ENCODE assay signal across 8 cellular contexts in the genomic region with DNA sequence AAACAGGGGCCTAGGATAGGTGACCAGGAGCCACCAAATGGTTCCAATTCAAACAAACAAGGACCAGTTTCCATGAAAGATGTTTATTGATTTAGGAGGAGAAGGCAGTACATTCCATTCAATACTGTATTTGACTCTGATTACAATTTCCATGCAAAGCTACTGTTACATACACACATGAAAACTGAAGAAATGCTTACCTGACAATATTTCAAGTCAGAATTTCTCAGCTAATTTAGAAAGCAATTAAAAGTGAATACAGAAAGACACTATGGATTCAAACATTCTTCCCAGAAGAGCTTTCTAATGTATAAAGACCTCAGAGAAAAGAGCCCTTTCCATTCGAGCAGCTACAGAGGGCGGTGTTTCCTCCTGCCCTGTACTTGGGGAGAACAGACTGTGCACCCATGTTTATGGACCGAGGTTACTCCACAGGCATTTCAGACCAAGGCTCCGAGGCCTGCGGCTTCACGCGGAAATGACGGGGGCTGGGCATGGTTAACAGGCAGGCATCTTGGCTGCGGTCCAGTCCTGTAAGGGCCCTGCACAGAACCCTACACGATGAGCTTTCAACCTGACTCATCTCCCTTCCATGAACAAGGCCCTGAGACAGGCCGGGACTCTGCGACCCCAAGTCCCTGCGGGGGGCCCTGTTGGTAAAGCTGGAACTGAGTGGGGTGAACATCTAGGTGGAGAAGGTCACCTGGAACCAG. TPM values are rescaled to one million over a fixed set of nuclear protein-coding genes. Genes with fewer than 3 reads are reported as not detected.
DNase-seq lines count a peak whose midpoint lies in the region; ATAC-seq lines count a peak whose summit lies in the region.

No MANE protein-coding gene starts in this region.

- no peaks in the 10 kb centered on the region for H3K9me3 ChIP-seq in aorta (ENCODE audit: control insufficient read depth, low read length)

- no peaks in the 10 kb centered on the region for H3K27me3 Mint-ChIP-seq in activated naive CD4-positive, alpha-beta T cell treated with anti-CD3 and anti-CD28 coated beads, Interleukin-2, amount 10 ng/mL, durations not matched to agents 7 days and 5 days

- H3K4me3 ChIP-seq in aorta (ENCODE audit: low read length in 2 of 2), result no peak overlapping the region

- DNase-seq in EH (ENCODE audit: low read depth) (peak; percentile 95), NCI-H2227 (lab: John Stamatoyannopoulos, UW; ENCODE audit: unreplicated experiment) (peak; percentile 43), kidney tubule cell (ENCODE audit: low spot score) (peak; percentile 79), aorta (no peak), NCI-H2081 treated with DMSO at 0.1 percent for 48 hours (lab: John Stamatoyannopoulos, UW) (no peak)
- peak; percentile 43 for DNase-seq in activated naive CD4-positive, alpha-beta T cell treated with anti-CD3 and anti-CD28 coated beads, Interleukin-2, amount 10 ng/mL, durations not matched to agents 7 days and 5 days

- peaks cover 48% of the 10 kb centered on the region for H3K36me3 Mint-ChIP-seq in activated naive CD4-positive, alpha-beta T cell treated with anti-CD3 and anti-CD28 coated beads, Interleukin-2, amount 10 ng/mL, durations not matched to agents 7 days and 5 days

- H3K27ac Mint-ChIP-seq in activated naive CD4-positive, alpha-beta T cell treated with anti-CD3 and anti-CD28 coated beads, Interleukin-2, amount 10 ng/mL, durations not matched to agents 7 days and 5 days, result peak overlapping the region; percentile 55

- H3K4me3 Mint-ChIP-seq in activated naive CD4-positive, alpha-beta T cell treated with anti-CD3 and anti-CD28 coated beads, Interleukin-2, amount 10 ng/mL, durations not matched to agents 7 days and 5 days, result no peak overlapping the region

- intact Hi-C loops in aorta (cut with DNase I), result no loop called here

- CTCF ChIA-PET in activated naive CD4-positive, alpha-beta T cell treated with anti-CD3 and anti-CD28 coated beads, Interleukin-2, amount 10 ng/mL, durations not matched to agents 7 days and 5 days (lab: Charles Lee), result interaction anchor here (0.8 to 1.3 kb wide), 3 partner anchors 12 to 40 kb away, joined by 3 to 6 read pairs (median 4); no protein-coding TSS in a partner anchor

- H3K4me1 ChIP-seq in aorta (ENCODE audit: control insufficient read depth in 1 of 2, insufficient read depth in 2 of 2, low read length in 2 of 2), result no peaks in the 10 kb centered on the region

- H3K36me3 ChIP-seq in aorta (ENCODE audit: control insufficient read depth in 1 of 2, insufficient read depth in 2 of 2, low read length in 1 of 2), result peaks cover 0 to 8% of the 10 kb centered on the region in 2 donors

- WGBS in aorta, 2 donors, result 38 to 42% methylated on average over 13 of the region's 13 CpGs

- no peak overlapping the region for H3K27ac ChIP-seq in aorta (ENCODE audit: low read depth in 1 of 2, low read length in 2 of 2)

- no peaks in the 10 kb centered on the region for H3K9me3 Mint-ChIP-seq in activated naive CD4-positive, alpha-beta T cell treated with anti-CD3 and anti-CD28 coated beads, Interleukin-2, amount 10 ng/mL, durations not matched to agents 7 days and 5 days

- H3K27me3 ChIP-seq in aorta (ENCODE audit: control insufficient read depth in 1 of 2, insufficient read depth in 2 of 2, low read length in 1 of 2), result no peaks in the 10 kb centered on the region

- ATAC-seq in aorta (ENCODE audit: low FRiP score) (no peak), HG03039 (IDR thresholded peaks at IDR 0.05; ENCODE audit: unreplicated experiment) (no peak), HG03460 (IDR thresholded peaks at IDR 0.05; ENCODE audit: unreplicated experiment) (no peak)

- H3K4me1 Mint-ChIP-seq in activated naive CD4-positive, alpha-beta T cell treated with anti-CD3 and anti-CD28 coated beads, Interleukin-2, amount 10 ng/mL, durations not matched to agents 7 days and 5 days, result peaks cover 39% of the 10 kb centered on the region

RNA-seq across cellular contexts. Expression of a gene that starts 25.7 kb away (rescaled TPM):
- total RNA-seq in aorta, result 10 to 100 TPM in 1 of 2 donors, 1 to 10 TPM in 1; 4.9 to 10.7 TPM
- polyA plus RNA-seq in aorta, result 1 to 10 TPM; 4.5 TPM

RNA-seq across cellular contexts. Expression of a gene that starts 39.0 kb away (rescaled TPM):
- 10 to 100 TPM; 45.8 to 64.2 TPM for total RNA-seq in aorta
- polyA plus RNA-seq in aorta, result 10 to 100 TPM in 1 of 2 donors, 1 to 10 TPM in 1; 8.1 to 40.3 TPM

RNA-seq across cellular contexts. Expression of a gene that starts 50.6 kb away (rescaled TPM):
- 10 to 100 TPM; 22.0 to 23.7 TPM for total RNA-seq in aorta
- polyA plus RNA-seq in aorta, result 10 to 100 TPM in 1 of 2 donors, 1 to 10 TPM in 1; 8.9 to 15.0 TPM

Comparison
In these comparisons a context has a peak if more than half of its experiments do, and no peak if none do; other contexts are left out.
1. DNase-seq: peak in EH (single experiment), NCI-H2227 (single experiment), activated naive CD4-positive, alpha-beta T cell treated with anti-CD3 and anti-CD28 coated beads, Interleukin-2, amount 10 ng/mL, durations not matched to agents 7 days and 5 days (single experiment) and kidney tubule cell (single experiment); none in aorta (0 of 2) and NCI-H2081 treated with DMSO at 0.1 percent for 48 hours (single experiment).